Comparison of ENCODE assay signal across 26 cellular contexts in the genomic region with DNA sequence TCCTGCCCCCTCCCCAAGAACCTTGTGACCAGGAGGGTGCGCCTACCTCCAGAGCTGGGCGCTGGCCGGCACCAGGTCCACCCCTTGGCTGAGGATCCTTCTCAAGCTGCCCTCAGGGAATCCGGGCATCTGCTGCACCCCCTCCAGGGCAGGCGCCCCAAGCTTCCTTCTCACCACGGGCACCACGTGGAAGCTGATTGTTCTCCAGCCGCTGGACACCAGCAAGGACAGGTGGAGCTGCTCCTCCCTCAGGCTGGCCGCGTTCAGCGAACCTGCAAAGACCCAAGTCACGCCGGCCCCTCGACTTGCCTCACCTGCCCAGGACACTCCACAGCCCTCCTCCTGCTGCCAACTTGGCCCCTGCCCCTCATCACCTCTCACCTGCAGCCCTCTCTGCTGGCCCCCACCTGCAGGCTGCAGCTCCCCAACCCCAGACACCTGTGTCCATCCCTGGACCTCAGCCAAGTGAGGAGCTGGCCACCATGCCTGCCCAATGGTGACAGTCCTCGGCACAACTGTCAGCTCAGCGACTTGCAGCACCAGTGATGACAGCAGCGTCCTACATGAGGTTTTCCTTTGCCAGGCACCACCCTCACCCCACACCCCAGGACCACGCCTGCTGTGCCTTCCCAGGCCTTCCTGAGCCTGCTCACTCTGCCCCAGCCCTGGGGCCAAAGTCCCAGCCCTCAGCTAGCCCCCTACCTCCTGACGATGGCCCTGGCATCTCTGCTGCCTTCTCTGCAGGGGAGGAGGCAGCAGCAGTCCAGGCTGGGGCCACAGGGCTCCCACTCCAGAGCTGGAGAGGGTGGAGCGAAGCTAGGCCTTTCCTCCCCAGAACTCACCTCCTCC. TPM values are rescaled to one million over a fixed set of nuclear protein-coding genes. Genes with fewer than 3 reads are reported as not detected.
A peak's percentile ranks its signal among the peaks of the same experiment; 100 is the strongest.
DNase-seq lines count a peak whose midpoint lies in the region; ATAC-seq, FAIRE-seq and TF ChIP-seq lines count a peak whose summit lies in the region.
"Had no signal": no experiment of that assay in that cellular context is flagged by ENCODE, and none has a peak within 500 bp of the region (broad histone marks: within the 10 kb centered on the region; RNA-seq: fewer than 3 reads in every experiment).

No MANE protein-coding gene starts in this region.

- no peak overlapping the region for H3K4me3 Mint-ChIP-seq in stimulated activated naive B cell treated with anti-CD40 and anti-IgM and Interleukin-4, amounts not matched to agents 10 μg/mL and 1 μg/mL and 100 μg/mL, for 72 hours
- H3K4me3 Mint-ChIP-seq in activated CD8-positive, alpha-beta memory T cell treated with anti-CD3 and anti-CD28 coated beads, Interleukin-2, amount 10 ng/mL, durations not matched to agents 7 days and 5 days: no peak overlapping the region
- H3K4me3 Mint-ChIP-seq: CD4-positive, alpha-beta memory T cell; GM23338 had no signal

- peak overlapping the region; percentile 56 for H3K27ac Mint-ChIP-seq in stimulated activated naive B cell treated with anti-CD40 and anti-IgM and Interleukin-4, amounts not matched to agents 10 μg/mL and 1 μg/mL and 100 μg/mL, for 72 hours
- H3K27ac Mint-ChIP-seq in activated CD8-positive, alpha-beta memory T cell treated with anti-CD3 and anti-CD28 coated beads, Interleukin-2, amount 10 ng/mL, durations not matched to agents 7 days and 5 days: no peak overlapping the region
- H3K27ac Mint-ChIP-seq: CD4-positive, alpha-beta memory T cell; GM23338 had no signal

- H3K9me3 Mint-ChIP-seq in stimulated activated naive B cell treated with anti-CD40 and anti-IgM and Interleukin-4, amounts not matched to agents 10 μg/mL and 1 μg/mL and 100 μg/mL, for 72 hours: peaks cover 0 to 1% of the 10 kb centered on the region in 2 donors
- no peaks in the 10 kb centered on the region for H3K9me3 Mint-ChIP-seq in activated CD8-positive, alpha-beta memory T cell treated with anti-CD3 and anti-CD28 coated beads, Interleukin-2, amount 10 ng/mL, durations not matched to agents 7 days and 5 days (ENCODE audit: low read depth)
- H3K9me3 Mint-ChIP-seq: CD4-positive, alpha-beta memory T cell; GM23338 had no signal

- no peak for ATAC-seq in stimulated activated naive B cell treated with anti-CD40 and anti-IgM and Interleukin-4, amounts not matched to agents 10 μg/mL and 1 μg/mL and 100 μg/mL, for 72 hours (replicated peaks)
- no peak for ATAC-seq in HG03521 (IDR thresholded peaks at IDR 0.05; ENCODE audit: unreplicated experiment)
- no peak for ATAC-seq in activated CD8-positive, alpha-beta memory T cell treated with anti-CD3 and anti-CD28 coated beads, Interleukin-2, amount 10 ng/mL, durations not matched to agents 7 days and 5 days
- ATAC-seq: GM23338 had no signal

- H3K27ac ChIP-seq in HEK293 (ENCODE audit: extremely low read depth, low read depth, low read length) (no peak overlapping the region), esophagus squamous epithelium (peak overlapping the region in 3 of 4 donors; percentile 92)
- H3K27ac ChIP-seq: SK-N-MC had no signal

- H3K4me1 Mint-ChIP-seq in stimulated activated naive B cell treated with anti-CD40 and anti-IgM and Interleukin-4, amounts not matched to agents 10 μg/mL and 1 μg/mL and 100 μg/mL, for 72 hours: peaks cover 0 to 5% of the 10 kb centered on the region in 2 donors
- no peaks in the 10 kb centered on the region for H3K4me1 Mint-ChIP-seq in activated CD8-positive, alpha-beta memory T cell treated with anti-CD3 and anti-CD28 coated beads, Interleukin-2, amount 10 ng/mL, durations not matched to agents 7 days and 5 days
- H3K4me1 Mint-ChIP-seq: CD4-positive, alpha-beta memory T cell had no signal

- H3K36me3 ChIP-seq in HEK293 (ENCODE audit: control insufficient read depth in 2 of 2, insufficient read depth in 1 of 2, low read length in 2 of 2): no peaks in the 10 kb centered on the region
- peaks cover 0 to 48% (median 4%) of the 10 kb centered on the region in 3 donors for H3K36me3 ChIP-seq in esophagus squamous epithelium

- H3K27me3 ChIP-seq in esophagus squamous epithelium: peaks cover 0 to 3% (median 0%) of the 10 kb centered on the region in 4 donors

- TF ChIP-seq EP300 in Ishikawa (IDR thresholded peaks at IDR 0.05; ENCODE audit: borderline replicate concordance): no peak

- H3K36me3 Mint-ChIP-seq in stimulated activated naive B cell treated with anti-CD40 and anti-IgM and Interleukin-4, amounts not matched to agents 10 μg/mL and 1 μg/mL and 100 μg/mL, for 72 hours: no peaks in the 10 kb centered on the region
- no peaks in the 10 kb centered on the region for H3K36me3 Mint-ChIP-seq in activated CD8-positive, alpha-beta memory T cell treated with anti-CD3 and anti-CD28 coated beads, Interleukin-2, amount 10 ng/mL, durations not matched to agents 7 days and 5 days
- H3K36me3 Mint-ChIP-seq: CD4-positive, alpha-beta memory T cell had no signal

- TF ChIP-seq CTCF in HEK293 (tag by site-specific recombination; IDR thresholded peaks at IDR 0.05): no peak
- TF ChIP-seq CTCF in esophagus squamous epithelium (IDR thresholded peaks at IDR 0.05): no peak

- intact Hi-C loops in esophagus squamous epithelium (cut with DNase I): no loop called here

- DNase-seq in esophagus squamous epithelium (lab: John Stamatoyannopoulos, UW) (no peak), urothelium cell line (ENCODE audit: low spot score) (no peak)
- DNase-seq in stimulated activated naive B cell treated with anti-CD40 and anti-IgM and Interleukin-4, amounts not matched to agents 10 μg/mL and 1 μg/mL and 100 μg/mL, for 72 hours: no peak
- DNase-seq in activated CD8-positive, alpha-beta memory T cell treated with anti-CD3 and anti-CD28 coated beads, Interleukin-2, amount 10 ng/mL, durations not matched to agents 7 days and 5 days: no peak
- DNase-seq: CD4-positive, alpha-beta memory T cell; COR-L47; DMS53; HCEC 1CT; Kasumi-1; NCI-H1092 treated with DMSO at 0.1 percent for 48 hours; NCI-H1694; NCI-H2029 treated with DMSO at 0.1 percent for 48 hours; NCI-H526 treated with DMSO at 0.1 percent for 48 hours; OCI-M1; SIG-M5 had no signal

- H3K9me3 ChIP-seq in HEK293 (ENCODE audit: control insufficient read depth, insufficient read depth, low read depth, low read length) (no peaks in the 10 kb centered on the region), esophagus squamous epithelium (no peaks in the 10 kb centered on the region)

- H3K4me3 ChIP-seq in HEK293 (ENCODE audit: low read depth, low read length) (no peak overlapping the region), esophagus squamous epithelium (peak overlapping the region in 3 of 4 donors; percentile 39 to 57 (median 53))
- H3K4me3 ChIP-seq: GM23338, SK-N-MC had no signal

- no peaks in the 10 kb centered on the region for H3K4me1 ChIP-seq in HEK293 (ENCODE audit: control insufficient read depth, insufficient read depth, low read length)
- H3K4me1 ChIP-seq in esophagus squamous epithelium: peaks cover 14 to 74% (median 14%) of the 10 kb centered on the region in 3 donors

- no peak for TF ChIP-seq POLR2A in esophagus squamous epithelium (IDR thresholded peaks at IDR 0.05)

- no peak for FAIRE-seq in urothelium cell line (lab: Jason Lieb, UNC)
- FAIRE-seq: G401.6, RCC 7860 had no signal

- 77% methylated on average over 17 of the region's 20 CpGs; no CpG with 5 or more reads in 1 of the 2 donors for WGBS in esophagus squamous epithelium, 2 donors

- POLR2A ChIA-PET in HEK293 (lab: Yijun Ruan, JAX): interaction anchor here (0.6 kb wide), 1 partner anchor 412 kb away, joined by 3 read pairs; no protein-coding TSS in a partner anchor

- TF ChIP-seq RAD21 in Ishikawa (IDR thresholded peaks at IDR 0.05; ENCODE audit: low read depth): no peak

- H3K27me3 Mint-ChIP-seq in stimulated activated naive B cell treated with anti-CD40 and anti-IgM and Interleukin-4, amounts not matched to agents 10 μg/mL and 1 μg/mL and 100 μg/mL, for 72 hours: peaks cover 0 to 5% of the 10 kb centered on the region in 2 donors
- no peaks in the 10 kb centered on the region for H3K27me3 Mint-ChIP-seq in activated CD8-positive, alpha-beta memory T cell treated with anti-CD3 and anti-CD28 coated beads, Interleukin-2, amount 10 ng/mL, durations not matched to agents 7 days and 5 days
- H3K27me3 Mint-ChIP-seq: CD4-positive, alpha-beta memory T cell had no signal

- CTCF ChIA-PET in HEK293 (lab: Yijun Ruan, JAX): interaction anchor here (2.2 kb wide), 1 partner anchor 23 kb away, joined by 7 read pairs; no protein-coding TSS in a partner anchor
- CTCF ChIA-PET in activated CD8-positive, alpha-beta memory T cell treated with anti-CD3 and anti-CD28 coated beads, Interleukin-2, amount 10 ng/mL, durations not matched to agents 7 days and 5 days (lab: Charles Lee): interaction anchor here (1.3 kb wide), 1 partner anchor 23 kb away, joined by 3 read pairs; no protein-coding TSS in a partner anchor

TF ChIP-seq in HEK293, 187 proteins besides CTCF, POLR2A, EP300 and RAD21:
- TF ChIP-seq, protein P1, sequence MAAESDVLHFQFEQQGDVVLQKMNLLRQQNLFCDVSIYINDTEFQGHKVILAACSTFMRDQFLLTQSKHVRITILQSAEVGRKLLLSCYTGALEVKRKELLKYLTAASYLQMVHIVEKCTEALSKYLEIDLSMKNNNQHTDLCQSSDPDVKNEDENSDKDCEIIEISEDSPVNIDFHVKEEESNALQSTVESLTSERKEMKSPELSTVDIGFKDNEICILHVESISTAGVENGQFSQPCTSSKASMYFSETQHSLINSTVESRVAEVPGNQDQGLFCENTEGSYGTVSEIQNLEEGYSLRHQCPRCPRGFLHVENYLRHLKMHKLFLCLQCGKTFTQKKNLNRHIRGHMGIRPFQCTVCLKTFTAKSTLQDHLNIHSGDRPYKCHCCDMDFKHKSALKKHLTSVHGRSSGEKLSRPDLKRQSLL (tag by site-specific recombination; IDR thresholded peaks at IDR 0.05): no peak
- peak; percentile 44 for TF ChIP-seq ZIC2 (tag by site-specific recombination; IDR thresholded peaks at IDR 0.05)

TF ChIP-seq in Ishikawa, 13 proteins besides CTCF, POLR2A, EP300 and RAD21:
- TF ChIP-seq NFIC (IDR thresholded peaks at IDR 0.05): peak; percentile 16; the same call in 1 of the 2 replicates
- no peak for TF ChIP-seq YY1 (IDR thresholded peaks at IDR 0.05; ENCODE audit: low read depth)
- no peak for TF ChIP-seq TEAD4 (IDR thresholded peaks at IDR 0.05)
- no peak for TF ChIP-seq CEBPB (IDR thresholded peaks at IDR 0.05)
- no peak for TF ChIP-seq FOXM1 (IDR thresholded peaks at IDR 0.05; ENCODE audit: borderline replicate concordance, low read depth)
- TF ChIP-seq TAF1 (IDR thresholded peaks at IDR 0.05; ENCODE audit: low read depth): no peak

RNA-seq across cellular contexts. Expression of a gene that starts 4.2 kb away (rescaled TPM):
- total RNA-seq in esophagus squamous epithelium: 100 to 1,000 TPM; 105 to 440 (median 163) TPM
- not detected for total RNA-seq in activated CD8-positive, alpha-beta memory T cell treated with anti-CD3 and anti-CD28 coated beads, Interleukin-2, amount 10 ng/mL, durations not matched to agents 7 days and 5 days
- total RNA-seq: A673; CD4-positive, alpha-beta memory T cell; Daoy; GM23338; M059J; NCI-H460 had no signal

RNA-seq across cellular contexts. Expression of a gene that starts 14.4 kb away (rescaled TPM):
- total RNA-seq in esophagus squamous epithelium: not detected
- total RNA-seq in activated CD8-positive, alpha-beta memory T cell treated with anti-CD3 and anti-CD28 coated beads, Interleukin-2, amount 10 ng/mL, durations not matched to agents 7 days and 5 days: not detected
- total RNA-seq: A673; CD4-positive, alpha-beta memory T cell; Daoy; GM23338; M059J; NCI-H460 had no signal

RNA-seq across cellular contexts. Expression of a gene that starts 23.1 kb away (rescaled TPM):
- total RNA-seq in esophagus squamous epithelium: not detected
- not detected for total RNA-seq in activated CD8-positive, alpha-beta memory T cell treated with anti-CD3 and anti-CD28 coated beads, Interleukin-2, amount 10 ng/mL, durations not matched to agents 7 days and 5 days
- total RNA-seq: A673; CD4-positive, alpha-beta memory T cell; Daoy; GM23338; M059J; NCI-H460 had no signal

Comparison
In these comparisons a context has a peak if more than half of its experiments do, and no peak if none do; other contexts are left out.
1. RNA of a gene that starts 4.2 kb away (total RNA-seq): 105 to 440 TPM in esophagus squamous epithelium; not detected in activated CD8-positive, alpha-beta memory T cell treated with anti-CD3 and anti-CD28 coated beads, Interleukin-2, amount 10 ng/mL, durations not matched to agents 7 days and 5 days; every median in the first group is over 100 times any median in the second.